2 cellular contexts compared by ENCODE assay signal in the genomic region with DNA sequence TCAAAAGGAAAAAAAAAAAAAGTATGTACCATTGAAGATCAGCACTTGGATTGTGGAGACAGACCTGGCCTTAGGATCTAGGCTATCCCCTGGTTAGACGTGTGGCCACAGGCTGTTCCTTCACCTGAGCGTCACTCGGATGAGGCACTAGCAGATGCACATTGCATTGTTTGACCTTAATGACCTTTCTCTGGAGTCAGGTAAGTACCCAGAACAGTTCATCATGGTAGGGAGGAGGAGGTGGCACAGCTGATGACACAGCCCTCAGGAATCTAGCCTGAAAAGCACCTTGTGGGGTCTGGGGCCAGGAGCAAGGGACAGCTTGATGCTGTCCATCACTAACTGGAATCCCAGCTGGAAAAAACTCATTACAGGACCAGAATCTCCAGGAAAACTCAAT.
A peak's percentile ranks its signal among the peaks of the same experiment; 100 is the strongest.
TF ChIP-seq lines count a peak whose summit lies in the region.

No MANE protein-coding gene starts in this region.

TF ChIP-seq in WTC11, 78 proteins besides CTCF, POLR2A, EP300 and RAD21:
- TF ChIP-seq, protein P1, sequence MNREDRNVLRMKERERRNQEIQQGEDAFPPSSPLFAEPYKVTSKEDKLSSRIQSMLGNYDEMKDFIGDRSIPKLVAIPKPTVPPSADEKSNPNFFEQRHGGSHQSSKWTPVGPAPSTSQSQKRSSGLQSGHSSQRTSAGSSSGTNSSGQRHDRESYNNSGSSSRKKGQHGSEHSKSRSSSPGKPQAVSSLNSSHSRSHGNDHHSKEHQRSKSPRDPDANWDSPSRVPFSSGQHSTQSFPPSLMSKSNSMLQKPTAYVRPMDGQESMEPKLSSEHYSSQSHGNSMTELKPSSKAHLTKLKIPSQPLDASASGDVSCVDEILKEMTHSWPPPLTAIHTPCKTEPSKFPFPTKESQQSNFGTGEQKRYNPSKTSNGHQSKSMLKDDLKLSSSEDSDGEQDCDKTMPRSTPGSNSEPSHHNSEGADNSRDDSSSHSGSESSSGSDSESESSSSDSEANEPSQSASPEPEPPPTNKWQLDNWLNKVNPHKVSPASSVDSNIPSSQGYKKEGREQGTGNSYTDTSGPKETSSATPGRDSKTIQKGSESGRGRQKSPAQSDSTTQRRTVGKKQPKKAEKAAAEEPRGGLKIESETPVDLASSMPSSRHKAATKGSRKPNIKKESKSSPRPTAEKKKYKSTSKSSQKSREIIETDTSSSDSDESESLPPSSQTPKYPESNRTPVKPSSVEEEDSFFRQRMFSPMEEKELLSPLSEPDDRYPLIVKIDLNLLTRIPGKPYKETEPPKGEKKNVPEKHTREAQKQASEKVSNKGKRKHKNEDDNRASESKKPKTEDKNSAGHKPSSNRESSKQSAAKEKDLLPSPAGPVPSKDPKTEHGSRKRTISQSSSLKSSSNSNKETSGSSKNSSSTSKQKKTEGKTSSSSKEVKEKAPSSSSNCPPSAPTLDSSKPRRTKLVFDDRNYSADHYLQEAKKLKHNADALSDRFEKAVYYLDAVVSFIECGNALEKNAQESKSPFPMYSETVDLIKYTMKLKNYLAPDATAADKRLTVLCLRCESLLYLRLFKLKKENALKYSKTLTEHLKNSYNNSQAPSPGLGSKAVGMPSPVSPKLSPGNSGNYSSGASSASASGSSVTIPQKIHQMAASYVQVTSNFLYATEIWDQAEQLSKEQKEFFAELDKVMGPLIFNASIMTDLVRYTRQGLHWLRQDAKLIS (CRISPR knock-in tag; IDR thresholded peaks at IDR 0.05; ENCODE audit: borderline replicate concordance) = no peak
- TF ChIP-seq HMGA2 (CRISPR knock-in tag; IDR thresholded peaks at IDR 0.05) = no peak
- TF ChIP-seq RELA (CRISPR knock-in tag; IDR thresholded peaks at IDR 0.05; ENCODE audit: borderline replicate concordance) = no peak
- no peak for TF ChIP-seq ZNF121 (CRISPR knock-in tag; IDR thresholded peaks at IDR 0.05)
- TF ChIP-seq TP53 (CRISPR knock-in tag; IDR thresholded peaks at IDR 0.05) = no peak
- TF ChIP-seq, protein P2, sequence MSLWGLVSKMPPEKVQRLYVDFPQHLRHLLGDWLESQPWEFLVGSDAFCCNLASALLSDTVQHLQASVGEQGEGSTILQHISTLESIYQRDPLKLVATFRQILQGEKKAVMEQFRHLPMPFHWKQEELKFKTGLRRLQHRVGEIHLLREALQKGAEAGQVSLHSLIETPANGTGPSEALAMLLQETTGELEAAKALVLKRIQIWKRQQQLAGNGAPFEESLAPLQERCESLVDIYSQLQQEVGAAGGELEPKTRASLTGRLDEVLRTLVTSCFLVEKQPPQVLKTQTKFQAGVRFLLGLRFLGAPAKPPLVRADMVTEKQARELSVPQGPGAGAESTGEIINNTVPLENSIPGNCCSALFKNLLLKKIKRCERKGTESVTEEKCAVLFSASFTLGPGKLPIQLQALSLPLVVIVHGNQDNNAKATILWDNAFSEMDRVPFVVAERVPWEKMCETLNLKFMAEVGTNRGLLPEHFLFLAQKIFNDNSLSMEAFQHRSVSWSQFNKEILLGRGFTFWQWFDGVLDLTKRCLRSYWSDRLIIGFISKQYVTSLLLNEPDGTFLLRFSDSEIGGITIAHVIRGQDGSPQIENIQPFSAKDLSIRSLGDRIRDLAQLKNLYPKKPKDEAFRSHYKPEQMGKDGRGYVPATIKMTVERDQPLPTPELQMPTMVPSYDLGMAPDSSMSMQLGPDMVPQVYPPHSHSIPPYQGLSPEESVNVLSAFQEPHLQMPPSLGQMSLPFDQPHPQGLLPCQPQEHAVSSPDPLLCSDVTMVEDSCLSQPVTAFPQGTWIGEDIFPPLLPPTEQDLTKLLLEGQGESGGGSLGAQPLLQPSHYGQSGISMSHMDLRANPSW (CRISPR knock-in tag; conservative IDR thresholded peaks at IDR 0.05; ENCODE audit: low read depth) = no peak

TF ChIP-seq in H1, 55 proteins besides CTCF, POLR2A, EP300 and RAD21:
- TF ChIP-seq, protein P3, sequence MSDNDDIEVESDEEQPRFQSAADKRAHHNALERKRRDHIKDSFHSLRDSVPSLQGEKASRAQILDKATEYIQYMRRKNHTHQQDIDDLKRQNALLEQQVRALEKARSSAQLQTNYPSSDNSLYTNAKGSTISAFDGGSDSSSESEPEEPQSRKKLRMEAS (IDR thresholded peaks at IDR 0.05) = no peak
- TF ChIP-seq CHD7 (IDR thresholded peaks at IDR 0.05; ENCODE audit: insufficient replicate concordance, low read length) (no peak), RXRA (IDR thresholded peaks at IDR 0.05; ENCODE audit: insufficient read depth, low read depth, low read length) (no peak), KDM5A (IDR thresholded peaks at IDR 0.05; ENCODE audit: low read length) (no peak), JUND (IDR thresholded peaks at IDR 0.05; ENCODE audit: low read length) (peak; percentile 21; the same call in 1 of the 2 replicates), USF2 (IDR thresholded peaks at IDR 0.05; ENCODE audit: low read length) (no peak), CTBP2 (IDR thresholded peaks at IDR 0.05; ENCODE audit: borderline replicate concordance, insufficient read depth, insufficient read length, low read length) (no peak)
